In genomic region chr2:203650860-203651613, GRCh38 we compare ENCODE assay signal across 7 cellular contexts. TPM values are rescaled to one million over a fixed set of nuclear protein-coding genes. Genes with fewer than 3 reads are reported as not detected.
DNase-seq lines count a peak whose midpoint lies in the region; ATAC-seq lines count a peak whose summit lies in the region.

No MANE protein-coding gene starts in this region.

- peak overlapping the region in 1 of 2 donors; percentile 19 for H3K27ac Mint-ChIP-seq in effector memory CD8-positive, alpha-beta T cell
- H3K27ac Mint-ChIP-seq in activated CD4-positive, alpha-beta memory T cell treated with anti-CD3 and anti-CD28 coated beads for 36 hours: no peak overlapping the region

- H3K9me3 Mint-ChIP-seq in effector memory CD8-positive, alpha-beta T cell: no peaks in the 10 kb centered on the region
- no peaks in the 10 kb centered on the region for H3K9me3 Mint-ChIP-seq in activated CD4-positive, alpha-beta memory T cell treated with anti-CD3 and anti-CD28 coated beads for 36 hours

- CTCF ChIA-PET in activated CD4-positive, alpha-beta memory T cell treated with anti-CD3 and anti-CD28 coated beads for 36 hours (lab: Charles Lee): interaction anchor here (0.9 to 2.0 kb wide), 5 partner anchors 39 to 166 kb away, joined by 4 to 11 read pairs (median 5); no protein-coding TSS in a partner anchor

- POLR2A ChIA-PET in activated CD4-positive, alpha-beta memory T cell treated with anti-CD3 and anti-CD28 coated beads for 36 hours (lab: Charles Lee): no interaction called here

- no peaks in the 10 kb centered on the region for H3K36me3 Mint-ChIP-seq in effector memory CD8-positive, alpha-beta T cell (ENCODE audit: insufficient read depth)
- H3K36me3 Mint-ChIP-seq in activated CD4-positive, alpha-beta memory T cell treated with anti-CD3 and anti-CD28 coated beads for 36 hours: no peaks in the 10 kb centered on the region

- no peaks in the 10 kb centered on the region for H3K27me3 Mint-ChIP-seq in effector memory CD8-positive, alpha-beta T cell
- H3K27me3 Mint-ChIP-seq in activated CD4-positive, alpha-beta memory T cell treated with anti-CD3 and anti-CD28 coated beads for 36 hours: no peaks in the 10 kb centered on the region

- DNase-seq in ELR (ENCODE audit: low read depth) (peak; percentile 74), HPDE6-E6E7 (ENCODE audit: extremely low spot score) (peak; percentile 22), OCI-M1 (lab: John Stamatoyannopoulos, UW) (peak; percentile 69), myocyte (ENCODE audit: low read depth) (peak; percentile 73)
- no peak for DNase-seq in effector memory CD8-positive, alpha-beta T cell
- DNase-seq in activated CD4-positive, alpha-beta memory T cell treated with anti-CD3 and anti-CD28 coated beads for 36 hours: no peak
- DNase-seq in stimulated activated CD4-positive, alpha-beta T cell treated with anti-CD3 and anti-CD28 coated beads, Interleukin-15, amount 100 ng/mL, for 24 hours: no peak

- no peak overlapping the region for H3K4me3 Mint-ChIP-seq in effector memory CD8-positive, alpha-beta T cell
- no peak overlapping the region for H3K4me3 Mint-ChIP-seq in activated CD4-positive, alpha-beta memory T cell treated with anti-CD3 and anti-CD28 coated beads for 36 hours

- intact Hi-C loops in activated CD4-positive, alpha-beta memory T cell treated with anti-CD3 and anti-CD28 coated beads for 36 hours (cut with micrococcal nuclease): loop anchor here (1.0 kb wide), 2 partner anchors 131 to 167 kb away; no protein-coding TSS in a partner anchor

- ATAC-seq in effector memory CD8-positive, alpha-beta T cell (replicated peaks): peak; percentile 51

- peaks cover 4 to 6% of the 10 kb centered on the region in 2 donors for H3K4me1 Mint-ChIP-seq in effector memory CD8-positive, alpha-beta T cell (ENCODE audit: low read depth in 2 of 2)
- H3K4me1 Mint-ChIP-seq in activated CD4-positive, alpha-beta memory T cell treated with anti-CD3 and anti-CD28 coated beads for 36 hours (ENCODE audit: low read depth): peaks cover 13% of the 10 kb centered on the region

RNA-seq across cellular contexts. Expression of gene CD28, which starts 55.4 kb away (rescaled TPM):
- total RNA-seq in myocyte: 0.45 and 0.57 TPM in 2 replicates
- polyA plus RNA-seq in myocyte (2012): 0.38 TPM
- total RNA-seq in activated CD4-positive, alpha-beta memory T cell treated with anti-CD3 and anti-CD28 coated beads for 36 hours: 100 to 1,000 TPM; 279 to 285 TPM

Comparison
In these comparisons a context has a peak if more than half of its experiments do, and no peak if none do; other contexts are left out.
1. DNase-seq: peak in ELR (single experiment), HPDE6-E6E7 (single experiment), OCI-M1 (single experiment) and myocyte (single experiment); none in effector memory CD8-positive, alpha-beta T cell (0 of 3), activated CD4-positive, alpha-beta memory T cell treated with anti-CD3 and anti-CD28 coated beads for 36 hours (single experiment) and stimulated activated CD4-positive, alpha-beta T cell treated with anti-CD3 and anti-CD28 coated beads, Interleukin-15, amount 100 ng/mL, for 24 hours (single experiment).
2. RNA of gene CD28, which starts 55.4 kb away (total RNA-seq): 279 to 285 TPM in activated CD4-positive, alpha-beta memory T cell treated with anti-CD3 and anti-CD28 coated beads for 36 hours; 0.45 to 0.57 TPM in myocyte; every median in the first group is over 100 times any median in the second.